In genomic region chr2:95401480-95401879, GRCh38 we compare ENCODE assay signal across 8 cellular contexts. TPM values are rescaled to one million over a fixed set of nuclear protein-coding genes. Genes with fewer than 3 reads are reported as not detected.
A peak's percentile ranks its signal among the peaks of the same experiment; 100 is the strongest.
DNase-seq lines count a peak whose midpoint lies in the region; ATAC-seq, FAIRE-seq and TF ChIP-seq lines count a peak whose summit lies in the region.

No MANE protein-coding gene starts in this region.

- intact Hi-C loops in ascending aorta (cut with DNase I): no loop called here
- intact Hi-C loops in right lobe of liver (cut with DNase I): no loop called here
- intact Hi-C loops in thyroid gland (cut with DNase I): no loop called here

- DNase-seq in activated T-cell treated with anti-CD3 and anti-CD28 coated beads, Interleukin-2, amount 50 U/mL, for 72 hours: no peak
- no peak for DNase-seq in activated T-cell treated with anti-CD3 and anti-CD28 coated beads, Interleukin-2, amount 50 U/mL, for 48 hours
- DNase-seq in ascending aorta (ENCODE audit: low spot score in 2 of 2): no peak
- DNase-seq in right lobe of liver: no peak
- DNase-seq in thyroid gland: no peak
- no peak for DNase-seq in putamen (ENCODE audit: low spot score)
- no peak for DNase-seq in GM12891 (ENCODE audit: insufficient read length, low spot score)

- H3K9me3 ChIP-seq in ascending aorta (no peaks in the 10 kb centered on the region), right lobe of liver (no peaks in the 10 kb centered on the region), thyroid gland (no peaks in the 10 kb centered on the region)

- H3K4me3 ChIP-seq in ascending aorta (peak overlapping the region; percentile 81 to 94), right lobe of liver (peak overlapping the region; percentile 72 to 94 (median 92)), thyroid gland (replicated peaks in 1 of 3) (peak overlapping the region; percentile 64 to 95 (median 78))

- H3K4me1 ChIP-seq in ascending aorta: peaks cover 0 to 7% of the 10 kb centered on the region in 2 donors
- H3K4me1 ChIP-seq in right lobe of liver: peaks cover 0 to 22% (median 9%) of the 10 kb centered on the region in 4 donors
- peaks cover 22 to 24% of the 10 kb centered on the region in 2 donors for H3K4me1 ChIP-seq in thyroid gland

- no peaks in the 10 kb centered on the region for H3K27me3 Mint-ChIP-seq in activated T-cell treated with anti-CD3 and anti-CD28 coated beads, Interleukin-2, amount 50 U/mL, for 72 hours (ENCODE audit: low read depth)

- peaks cover 19% of the 10 kb centered on the region for H3K4me1 Mint-ChIP-seq in activated T-cell treated with anti-CD3 and anti-CD28 coated beads, Interleukin-2, amount 50 U/mL, for 72 hours (ENCODE audit: low read depth)

- no peak for TF ChIP-seq CTCF in ascending aorta (IDR thresholded peaks at IDR 0.05)
- no peak for TF ChIP-seq CTCF in right lobe of liver (IDR thresholded peaks at IDR 0.05)
- TF ChIP-seq CTCF in thyroid gland (IDR thresholded peaks at IDR 0.05): no peak

- TF ChIP-seq POLR2A in right lobe of liver (IDR thresholded peaks at IDR 0.05) (no peak), thyroid gland (IDR thresholded peaks at IDR 0.05) (no peak), GM12891 (IDR thresholded peaks at IDR 0.05; ENCODE audit: low read depth, low read length) (no peak)

- no peak for ATAC-seq in activated T-cell treated with anti-CD3 and anti-CD28 coated beads, Interleukin-2, amount 50 U/mL, for 72 hours (replicated peaks in 1 of 2)
- ATAC-seq in right lobe of liver (no peak), GM21576 (IDR thresholded peaks at IDR 0.05; ENCODE audit: unreplicated experiment) (no peak)

- H3K27ac Mint-ChIP-seq in activated T-cell treated with anti-CD3 and anti-CD28 coated beads, Interleukin-2, amount 50 U/mL, for 72 hours: no peak overlapping the region

- FAIRE-seq in GM12891 (lab: Jason Lieb, UNC): no peak

- H3K27ac ChIP-seq in ascending aorta (no peak overlapping the region), right lobe of liver (no peak overlapping the region), thyroid gland (peak overlapping the region in 1 of 3 donors; percentile 92)

- H3K36me3 ChIP-seq in ascending aorta (no peaks in the 10 kb centered on the region), right lobe of liver (no peaks in the 10 kb centered on the region), thyroid gland (no peaks in the 10 kb centered on the region)

- no peaks in the 10 kb centered on the region for H3K9me3 Mint-ChIP-seq in activated T-cell treated with anti-CD3 and anti-CD28 coated beads, Interleukin-2, amount 50 U/mL, for 72 hours

- 65% methylated on average over 9 of the region's 9 CpGs for WGBS in right lobe of liver (ENCODE audit: insufficient coverage, low coverage, low lambda C conversion rate, missing lambda C conversion rate)
- WGBS in thyroid gland, 2 donors: 55 to 58% methylated on average over 9 of the region's 9 CpGs

- H3K36me3 Mint-ChIP-seq in activated T-cell treated with anti-CD3 and anti-CD28 coated beads, Interleukin-2, amount 50 U/mL, for 72 hours (ENCODE audit: insufficient read depth in 2 of 2): peaks cover 3% of the 10 kb centered on the region in 2 donors

- H3K27me3 ChIP-seq in ascending aorta (no peaks in the 10 kb centered on the region), right lobe of liver (no peaks in the 10 kb centered on the region), thyroid gland (no peaks in the 10 kb centered on the region)

- peak overlapping the region; percentile 96 to 99 for H3K4me3 Mint-ChIP-seq in activated T-cell treated with anti-CD3 and anti-CD28 coated beads, Interleukin-2, amount 50 U/mL, for 72 hours

TF ChIP-seq in GM12891, 5 proteins besides CTCF, POLR2A, EP300 and RAD21:
- no peak for TF ChIP-seq POU2F2 (IDR thresholded peaks at IDR 0.05; ENCODE audit: low read depth, low read length)
- no peak for TF ChIP-seq POLR2AphosphoS5 (IDR thresholded peaks at IDR 0.05; ENCODE audit: low read depth, low read length)
- TF ChIP-seq PAX5 (IDR thresholded peaks at IDR 0.05; ENCODE audit: insufficient read depth, low read length, severe bottlenecking): no peak
- TF ChIP-seq SPI1 (IDR thresholded peaks at IDR 0.05; ENCODE audit: low read depth, low read length): no peak
- no peak for TF ChIP-seq TAF1 (IDR thresholded peaks at IDR 0.05; ENCODE audit: low read depth, low read length)

RNA-seq across cellular contexts. Expression of gene FAHD2A, which starts 1.0 kb away (rescaled TPM):
- total RNA-seq in activated T-cell treated with anti-CD3 and anti-CD28 coated beads, Interleukin-2, amount 50 U/mL, for 72 hours: 10 to 100 TPM; 35.7 to 40.6 TPM
- total RNA-seq in ascending aorta (54.0 TPM), right lobe of liver (10 to 100 TPM; 62.2 to 80.1 (median 75.7) TPM), thyroid gland (10 to 100 TPM; 39.2 to 90.2 (median 59.3) TPM)
- polyA plus RNA-seq in GM12891 (2012; ENCODE audit: low read depth, missing spikeins): 19.9 TPM
